1 cellular context compared by ENCODE assay signal in the genomic region with DNA sequence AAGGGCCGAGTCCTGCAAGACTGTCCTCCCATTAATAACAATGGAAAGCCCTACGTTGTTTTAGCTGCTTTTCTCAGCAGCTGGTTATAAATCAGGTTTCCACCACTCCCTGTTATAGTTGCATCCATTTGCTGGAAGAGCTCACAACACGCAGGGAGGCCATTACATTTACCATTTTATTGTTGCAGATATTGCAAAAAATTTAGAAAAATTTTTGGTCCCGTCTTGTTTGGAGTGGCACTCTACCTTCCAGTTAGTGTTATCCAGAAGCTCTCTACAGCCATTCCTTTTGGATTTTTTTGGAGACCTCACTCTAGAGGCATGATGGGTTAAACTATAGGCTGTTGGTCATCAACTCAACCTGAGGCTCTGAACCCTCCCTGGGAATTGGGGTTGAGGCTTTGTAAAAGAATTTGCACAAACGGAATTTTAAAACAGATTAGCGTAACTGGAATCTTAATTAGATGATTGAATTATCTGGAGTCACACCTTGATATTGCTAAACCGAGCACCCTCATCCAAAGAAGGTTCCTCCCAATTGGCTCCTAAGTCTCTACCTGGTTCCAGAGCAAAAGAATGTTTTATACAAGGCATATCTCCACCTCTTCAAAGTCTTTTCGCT.
TF ChIP-seq lines count a peak whose summit lies in the region.

No MANE protein-coding gene starts in this region.

TF ChIP-seq in K562, 482 proteins besides CTCF, POLR2A, EP300 and RAD21 (continued from another document):
- TF ChIP-seq, protein P1, sequence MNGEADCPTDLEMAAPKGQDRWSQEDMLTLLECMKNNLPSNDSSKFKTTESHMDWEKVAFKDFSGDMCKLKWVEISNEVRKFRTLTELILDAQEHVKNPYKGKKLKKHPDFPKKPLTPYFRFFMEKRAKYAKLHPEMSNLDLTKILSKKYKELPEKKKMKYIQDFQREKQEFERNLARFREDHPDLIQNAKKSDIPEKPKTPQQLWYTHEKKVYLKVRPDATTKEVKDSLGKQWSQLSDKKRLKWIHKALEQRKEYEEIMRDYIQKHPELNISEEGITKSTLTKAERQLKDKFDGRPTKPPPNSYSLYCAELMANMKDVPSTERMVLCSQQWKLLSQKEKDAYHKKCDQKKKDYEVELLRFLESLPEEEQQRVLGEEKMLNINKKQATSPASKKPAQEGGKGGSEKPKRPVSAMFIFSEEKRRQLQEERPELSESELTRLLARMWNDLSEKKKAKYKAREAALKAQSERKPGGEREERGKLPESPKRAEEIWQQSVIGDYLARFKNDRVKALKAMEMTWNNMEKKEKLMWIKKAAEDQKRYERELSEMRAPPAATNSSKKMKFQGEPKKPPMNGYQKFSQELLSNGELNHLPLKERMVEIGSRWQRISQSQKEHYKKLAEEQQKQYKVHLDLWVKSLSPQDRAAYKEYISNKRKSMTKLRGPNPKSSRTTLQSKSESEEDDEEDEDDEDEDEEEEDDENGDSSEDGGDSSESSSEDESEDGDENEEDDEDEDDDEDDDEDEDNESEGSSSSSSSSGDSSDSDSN (IDR thresholded peaks at IDR 0.05; ENCODE audit: borderline replicate concordance in 1 of 2, low read depth in 2 of 2, low read length in 2 of 2) = no peak
- TF ChIP-seq PRMT5 (CRISPR knock-in tag; IDR thresholded peaks at IDR 0.05) (no peak), EHMT2 (IDR thresholded peaks at IDR 0.05) (no peak), POLR2H (tag; IDR thresholded peaks at IDR 0.05; ENCODE audit: low read depth) (peak; percentile 65), KDM2B (CRISPR knock-in tag; IDR thresholded peaks at IDR 0.05) (no peak), HNRNPUL1 (IDR thresholded peaks at IDR 0.05; ENCODE audit: low read length) (peak; percentile 63; the same call in 1 of the 2 replicates), DMBX1 (CRISPR knock-in tag; IDR thresholded peaks at IDR 0.05; ENCODE audit: borderline replicate concordance) (peak; percentile 21; the same call in 1 of the 2 replicates), CCAR2 (IDR thresholded peaks at IDR 0.05; ENCODE audit: low read depth, low read length) (peak; percentile 66; the same call in 1 of the 2 replicates), SOX6 (IDR thresholded peaks at IDR 0.05) (peak; percentile 37; the same call in 1 of the 2 replicates)
- TF ChIP-seq, protein P2, sequence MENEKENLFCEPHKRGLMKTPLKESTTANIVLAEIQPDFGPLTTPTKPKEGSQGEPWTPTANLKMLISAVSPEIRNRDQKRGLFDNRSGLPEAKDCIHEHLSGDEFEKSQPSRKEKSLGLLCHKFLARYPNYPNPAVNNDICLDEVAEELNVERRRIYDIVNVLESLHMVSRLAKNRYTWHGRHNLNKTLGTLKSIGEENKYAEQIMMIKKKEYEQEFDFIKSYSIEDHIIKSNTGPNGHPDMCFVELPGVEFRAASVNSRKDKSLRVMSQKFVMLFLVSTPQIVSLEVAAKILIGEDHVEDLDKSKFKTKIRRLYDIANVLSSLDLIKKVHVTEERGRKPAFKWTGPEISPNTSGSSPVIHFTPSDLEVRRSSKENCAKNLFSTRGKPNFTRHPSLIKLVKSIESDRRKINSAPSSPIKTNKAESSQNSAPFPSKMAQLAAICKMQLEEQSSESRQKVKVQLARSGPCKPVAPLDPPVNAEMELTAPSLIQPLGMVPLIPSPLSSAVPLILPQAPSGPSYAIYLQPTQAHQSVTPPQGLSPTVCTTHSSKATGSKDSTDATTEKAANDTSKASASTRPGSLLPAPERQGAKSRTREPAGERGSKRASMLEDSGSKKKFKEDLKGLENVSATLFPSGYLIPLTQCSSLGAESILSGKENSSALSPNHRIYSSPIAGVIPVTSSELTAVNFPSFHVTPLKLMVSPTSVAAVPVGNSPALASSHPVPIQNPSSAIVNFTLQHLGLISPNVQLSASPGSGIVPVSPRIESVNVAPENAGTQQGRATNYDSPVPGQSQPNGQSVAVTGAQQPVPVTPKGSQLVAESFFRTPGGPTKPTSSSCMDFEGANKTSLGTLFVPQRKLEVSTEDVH (IDR thresholded peaks at IDR 0.05; ENCODE audit: low read depth, partially characterized antibody) = no peak
